In genomic region chr9:111039203-111039907, GRCh38 we compare ENCODE assay signal across 8 cellular contexts. TPM values are rescaled to one million over a fixed set of nuclear protein-coding genes. Genes with fewer than 3 reads are reported as not detected.
DNase-seq lines count a peak whose midpoint lies in the region; ATAC-seq and TF ChIP-seq lines count a peak whose summit lies in the region.

No MANE protein-coding gene starts in this region.

- ATAC-seq in GM18861 (IDR thresholded peaks at IDR 0.05; ENCODE audit: unreplicated experiment), result peak; percentile 39
- peak; percentile 37 for ATAC-seq in Panc1
- peak; percentile 36 for ATAC-seq in foreskin keratinocyte

- H3K27ac ChIP-seq in Panc1 (ENCODE audit: low read length) (no peak overlapping the region), foreskin keratinocyte (peak overlapping the region; percentile 39), rectal smooth muscle tissue (ENCODE audit: low read depth, low read length) (peak overlapping the region; percentile 81)

- BruUV-seq in Panc1 (replicated peaks; lab: Mats Ljungman, UMichigan), result no TSS peak

- TF ChIP-seq CTCF in Panc1 (IDR thresholded peaks at IDR 0.05) (no peak), foreskin keratinocyte (conservative IDR thresholded peaks at IDR 0.05) (no peak)

- peak overlapping the region; percentile 55 to 62 for H3K4me3 ChIP-seq in Panc1 (ENCODE audit: low read depth in 2 of 2, low read length in 2 of 2)
- H3K4me3 ChIP-seq in rectal smooth muscle tissue (ENCODE audit: low read length), result peak overlapping the region; percentile 84

- POLR2A ChIA-PET in Panc1 (lab: Charles Lee), result no interaction called here

- H3K9me3 ChIP-seq in Panc1 (ENCODE audit: control insufficient read depth, insufficient read depth, low read depth, low read length), result no peaks in the 10 kb centered on the region

- CTCF ChIA-PET in Panc1 (lab: Charles Lee), result no interaction called here

- no peaks in the 10 kb centered on the region for H3K27me3 ChIP-seq in Panc1 (ENCODE audit: control insufficient read depth, insufficient read depth, low read length)
- no peaks in the 10 kb centered on the region for H3K27me3 ChIP-seq in foreskin keratinocyte
- H3K27me3 ChIP-seq in rectal smooth muscle tissue (ENCODE audit: control insufficient read depth, insufficient read depth, low read length), result no peaks in the 10 kb centered on the region

- intact Hi-C loops in Panc1 (cut with micrococcal nuclease; ENCODE audit: unreplicated experiment), result loop anchor here (5.0 kb wide), 1 partner anchor 258 kb away; no protein-coding TSS in a partner anchor

- peak overlapping the region; percentile 24 for H3K9ac ChIP-seq in rectal smooth muscle tissue (ENCODE audit: low read length)

- no peak for DNase-seq in Panc1 (ENCODE audit: low read depth, low spot score)
- no peak for DNase-seq in foreskin keratinocyte
- DNase-seq in activated naive CD4-positive, alpha-beta T cell (lab: John Stamatoyannopoulos, UW), result no peak
- DNase-seq in activated gamma-delta T cell treated with Interleukin-2 at 50 U/mL for 16 hours, result no peak
- DNase-seq in NCI-H526 treated with DMSO at 0.1 percent for 48 hours (lab: John Stamatoyannopoulos, UW), result no peak
- no peak for DNase-seq in NCI-H82 treated with DMSO at 0.1 percent for 48 hours (lab: John Stamatoyannopoulos, UW; ENCODE audit: unreplicated experiment)

- H3K36me3 ChIP-seq in Panc1 (ENCODE audit: control insufficient read depth, insufficient read depth, low read length) (no peaks in the 10 kb centered on the region; the same call in 1 of the 2 replicates), rectal smooth muscle tissue (ENCODE audit: control insufficient read depth, insufficient read depth, low read length) (no peaks in the 10 kb centered on the region)

- in situ Hi-C loops in Panc1 (cut with HindIII; ENCODE audit: low pct_unique_long_range_greater_than_20kb, low sequenced_read_pairs), result no loop called here

- H3K4me1 ChIP-seq in Panc1 (ENCODE audit: control insufficient read depth, insufficient read depth, low read length) (peaks cover 8% of the 10 kb centered on the region), foreskin keratinocyte (peaks cover 25% of the 10 kb centered on the region), rectal smooth muscle tissue (ENCODE audit: control insufficient read depth, insufficient read depth, low read length) (no peaks in the 10 kb centered on the region)

RNA-seq across cellular contexts. Expression of gene LPAR1, which starts 1.1 kb away (rescaled TPM):
- total RNA-seq in Panc1 (2021; ENCODE audit: unreplicated experiment), result 11.0 TPM
- polyA plus RNA-seq in Panc1 (2012; ENCODE audit: insufficient read length), result 4.8 TPM
- total RNA-seq in foreskin keratinocyte, result 27.0 and 30.9 TPM in 2 replicates
- polyA plus RNA-seq in foreskin keratinocyte, result 9.8 and 13.5 TPM in 2 replicates
